Comparison of ENCODE assay signal across 18 cellular contexts in the genomic region with DNA sequence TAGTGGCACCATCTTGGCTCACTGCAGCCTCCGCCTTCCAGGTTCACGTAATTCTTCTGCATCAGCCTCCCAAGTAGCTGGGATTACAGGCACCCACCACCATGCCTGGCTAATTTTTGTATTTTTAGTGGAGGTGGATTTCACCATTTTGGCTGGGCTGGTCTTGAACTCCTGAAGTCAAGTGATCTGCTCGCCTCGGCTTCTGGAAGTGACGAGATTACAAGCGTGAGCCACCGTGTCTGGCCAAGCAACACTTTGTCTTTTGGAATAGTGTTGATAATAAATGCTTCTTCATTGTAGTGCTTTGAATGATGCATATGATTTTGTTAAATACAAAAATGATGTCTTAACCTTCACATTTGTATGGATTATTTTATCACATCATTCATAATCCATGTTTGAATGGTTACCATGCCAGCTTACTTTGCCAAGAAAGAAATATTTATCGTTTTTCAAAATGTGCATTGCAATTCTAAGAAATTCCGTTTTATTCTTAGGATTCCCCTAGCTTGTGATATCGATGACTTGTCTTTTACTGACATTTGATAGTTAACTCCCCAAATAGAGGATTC. TPM values are rescaled to one million over a fixed set of nuclear protein-coding genes. Genes with fewer than 3 reads are reported as not detected.
DNase-seq lines count a peak whose midpoint lies in the region; ATAC-seq and TF ChIP-seq lines count a peak whose summit lies in the region.
"Had no signal": no experiment of that assay in that cellular context is flagged by ENCODE, and none has a peak within 500 bp of the region (broad histone marks: within the 10 kb centered on the region; RNA-seq: fewer than 3 reads in every experiment).

No MANE protein-coding gene starts in this region.

- H3K4me1 Mint-ChIP-seq in MCF 10A (ENCODE audit: insufficient read depth, unreplicated experiment) (peaks cover 33% of the 10 kb centered on the region), mesothelial cell of epicardium (peaks cover 64% of the 10 kb centered on the region)

- H3K27ac ChIP-seq in breast epithelium, result no peak overlapping the region
- H3K27ac ChIP-seq: ovary had no signal

- DNase-seq in MCF 10A (ENCODE audit: unreplicated experiment), result no peak
- no peak for DNase-seq in breast epithelium (ENCODE audit: low spot score in 2 of 2)
- no peak for DNase-seq in mesothelial cell of epicardium (ENCODE audit: low spot score in 2 of 2, unreplicated experiment in 2 of 2)
- peak; percentile 29 for DNase-seq in ureter (ENCODE audit: low spot score)
- no peak for DNase-seq in sciatic nerve (ENCODE audit: low spot score)
- DNase-seq in LoVo (ENCODE audit: low spot score), result no peak
- DNase-seq: 8988T; caudate nucleus; CD8-positive, alpha-beta memory T cell; EL; NCI-H187; NCI-H446 treated with DMSO at 0.1 percent for 48 hours; ovary had no signal

- H3K4me3 ChIP-seq in breast epithelium (no peak overlapping the region), WI38 (ENCODE audit: low read depth, low read length) (peak overlapping the region; percentile 51)
- H3K4me3 ChIP-seq: ovary, skin epidermis had no signal

- POLR2A ChIA-PET in MCF 10A (lab: Yijun Ruan, JAX), result interaction anchor here (0.9 to 8.3 kb wide), 7 partner anchors 10 to 266 kb away, joined by 3 to 66 read pairs (median 4); no protein-coding TSS in a partner anchor

- H3K27me3 Mint-ChIP-seq in MCF 10A (ENCODE audit: insufficient read depth, unreplicated experiment) (no peaks in the 10 kb centered on the region), mesothelial cell of epicardium (ENCODE audit: low read depth) (no peaks in the 10 kb centered on the region)
- H3K27me3 Mint-ChIP-seq: activated T-helper 17 cell treated with anti-CD3 and anti-CD28 coated beads, Interleukin-2, amount 50 U/mL, for 72 hours; CD8-positive, alpha-beta memory T cell had no signal

- TF ChIP-seq CTCF in MCF 10A (IDR thresholded peaks at IDR 0.05; ENCODE audit: unreplicated experiment) (no peak), breast epithelium (IDR thresholded peaks at IDR 0.05) (peak in 1 of 3 donors; percentile 7), WI38 (IDR thresholded peaks at IDR 0.05; ENCODE audit: low read depth, low read length) (no peak), mesothelial cell of epicardium (IDR thresholded peaks at IDR 0.05; ENCODE audit: unreplicated experiment) (no peak)

- H3K9me3 ChIP-seq in breast epithelium, result no peaks in the 10 kb centered on the region
- H3K9me3 ChIP-seq: ovary had no signal

- H3K36me3 Mint-ChIP-seq in MCF 10A (ENCODE audit: insufficient read depth, unreplicated experiment) (no peaks in the 10 kb centered on the region), mesothelial cell of epicardium (no peaks in the 10 kb centered on the region)

- H3K27me3 ChIP-seq in breast epithelium, result no peaks in the 10 kb centered on the region
- H3K27me3 ChIP-seq: ovary had no signal

- ATAC-seq in sciatic nerve (no peak), GM19035 (IDR thresholded peaks at IDR 0.05; ENCODE audit: unreplicated experiment) (no peak)
- ATAC-seq: activated T-helper 17 cell treated with anti-CD3 and anti-CD28 coated beads, Interleukin-2, amount 50 U/mL, for 72 hours; stimulated activated effector memory CD8-positive, alpha-beta T cell treated with anti-CD3 and anti-CD28 coated beads, Interleukin-12 subunit alpha, Interleukin-12 subunit beta, amount 100 ng/mL, for 72 hours had no signal

- no peaks in the 10 kb centered on the region for H3K36me3 ChIP-seq in breast epithelium
- H3K36me3 ChIP-seq: ovary had no signal

- H3K4me3 Mint-ChIP-seq in MCF 10A (ENCODE audit: unreplicated experiment) (peak overlapping the region; percentile 66), mesothelial cell of epicardium (no peak overlapping the region)
- H3K4me3 Mint-ChIP-seq: CD8-positive, alpha-beta memory T cell; stimulated activated effector memory CD8-positive, alpha-beta T cell treated with anti-CD3 and anti-CD28 coated beads, Interleukin-12 subunit alpha, Interleukin-12 subunit beta, amount 100 ng/mL, for 72 hours had no signal

- H3K27ac Mint-ChIP-seq in MCF 10A (ENCODE audit: low read depth, unreplicated experiment), result peak overlapping the region; percentile 88
- H3K27ac Mint-ChIP-seq in mesothelial cell of epicardium, result peak overlapping the region; percentile 95
- H3K27ac Mint-ChIP-seq: activated T-helper 17 cell treated with anti-CD3 and anti-CD28 coated beads, Interleukin-2, amount 50 U/mL, for 72 hours; CD8-positive, alpha-beta memory T cell; stimulated activated effector memory CD8-positive, alpha-beta T cell treated with anti-CD3 and anti-CD28 coated beads, Interleukin-12 subunit alpha, Interleukin-12 subunit beta, amount 100 ng/mL, for 72 hours had no signal

- TF ChIP-seq POLR2A in breast epithelium (IDR thresholded peaks at IDR 0.05), result no peak

- intact Hi-C loops in MCF 10A (cut with micrococcal nuclease) (no loop called here), breast epithelium (cut with DNase I; ENCODE audit: low total_unique reads) (no loop called here), sciatic nerve (cut with DNase I) (loop anchor here (5.0 kb wide), 2 partner anchors 52 to 102 kb away; no protein-coding TSS in a partner anchor)

- H3K9me3 Mint-ChIP-seq in MCF 10A (ENCODE audit: unreplicated experiment), result no peaks in the 10 kb centered on the region
- H3K9me3 Mint-ChIP-seq in mesothelial cell of epicardium, result no peaks in the 10 kb centered on the region
- H3K9me3 Mint-ChIP-seq: activated T-helper 17 cell treated with anti-CD3 and anti-CD28 coated beads, Interleukin-2, amount 50 U/mL, for 72 hours; CD8-positive, alpha-beta memory T cell; stimulated activated effector memory CD8-positive, alpha-beta T cell treated with anti-CD3 and anti-CD28 coated beads, Interleukin-12 subunit alpha, Interleukin-12 subunit beta, amount 100 ng/mL, for 72 hours had no signal

- no TSS peak for BruUV-seq in MCF 10A (replicated peaks; lab: Mats Ljungman, UMichigan)

- CTCF ChIA-PET in MCF 10A (lab: Yijun Ruan, JAX), result interaction anchor here (0.5 to 2.0 kb wide), 7 partner anchors 10 to 223 kb away, joined by 4 to 33 read pairs (median 5); no protein-coding TSS in a partner anchor

- H3K4me1 ChIP-seq in breast epithelium, result peaks cover 0 to 29% of the 10 kb centered on the region in 2 donors

RNA-seq across cellular contexts. Expression of gene USP10, which starts 29.1 kb away (rescaled TPM):
- total RNA-seq in MCF 10A (2022) (114 and 129 TPM in 2 replicates), breast epithelium (10 to 100 TPM; 30.4 to 70.8 (median 51.5) TPM), mesothelial cell of epicardium (118 to 128 TPM (median 124 TPM) in 3 replicates), ureter (103 TPM), sciatic nerve (72.2 TPM)
